Comparison of ENCODE assay signal across 18 cellular contexts in the genomic region with DNA sequence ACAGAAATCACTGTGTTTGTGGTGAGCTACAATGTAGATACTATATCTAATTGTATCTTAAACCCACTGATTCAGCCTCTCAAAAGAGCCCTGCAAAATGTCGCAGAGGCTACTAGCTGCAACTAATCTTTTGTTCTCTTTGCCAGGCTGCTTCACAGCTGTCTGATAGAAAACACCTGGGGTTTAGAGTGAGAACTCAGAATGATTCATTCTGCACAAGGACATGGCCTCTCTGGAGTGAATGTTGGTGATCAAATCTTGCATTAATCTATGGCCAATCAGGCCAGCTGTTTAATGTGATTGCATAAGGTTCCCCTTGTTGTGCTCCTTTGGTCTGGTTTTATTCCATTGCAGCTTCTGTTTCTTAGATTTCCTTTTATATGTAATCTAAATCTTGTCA.
DNase-seq lines count a peak whose midpoint lies in the region; ATAC-seq and TF ChIP-seq lines count a peak whose summit lies in the region.
"Had no signal": no experiment of that assay in that cellular context is flagged by ENCODE, and none has a peak within 500 bp of the region (broad histone marks: within the 10 kb centered on the region; RNA-seq: fewer than 3 reads in every experiment).

No MANE protein-coding gene starts in this region.

- DNase-seq in AG09319 (ENCODE audit: extremely low read depth, low read depth) (peak; percentile 34), HFF-Myc (ENCODE audit: extremely low read depth, low read depth) (peak; percentile 19), dedifferentiated amniotic fluid mesenchymal stem cell (ENCODE audit: extremely low spot score) (peak; percentile 44), myocyte (ENCODE audit: low read depth) (peak; percentile 49), kidney glomerular epithelial cell (lab: John Stamatoyannopoulos, UW) (no peak), NCI-H1436 (lab: John Stamatoyannopoulos, UW) (no peak)
- DNase-seq: activated naive CD4-positive, alpha-beta T cell treated with anti-CD3 and anti-CD28 coated beads, Interleukin-2, amount 50 U/mL, for 16 hours; activated T-cell treated with anti-CD3 and anti-CD28 coated beads, Interleukin-2, amount 50 U/mL, for 72 hours; colonic mucosa; gastrocnemius medialis; NCI-H1105 treated with DMSO at 0.1 percent for 48 hours; nephron progenitor cell; NK-92 treated with Interleukin-12 subunit alpha and Interleukin-12 subunit beta, amount 100 ng/mL, for 24 hours; Peyer's patch; psoas muscle; T1000 had no signal

- H3K4me3 ChIP-seq in HFF-Myc (replicated peaks; ENCODE audit: low read depth, low read length): no peak overlapping the region
- H3K4me3 ChIP-seq: colonic mucosa, gastrocnemius medialis, Peyer's patch, psoas muscle had no signal

- ATAC-seq in GM18867 (IDR thresholded peaks at IDR 0.05; ENCODE audit: unreplicated experiment): no peak
- ATAC-seq in GM19397 (IDR thresholded peaks at IDR 0.05; ENCODE audit: unreplicated experiment): no peak
- ATAC-seq: activated T-cell treated with anti-CD3 and anti-CD28 coated beads, Interleukin-2, amount 50 U/mL, for 72 hours; gastrocnemius medialis had no signal

- TF ChIP-seq CTCF in AG09319 (IDR thresholded peaks at IDR 0.05; ENCODE audit: low read depth, low read length) (no peak), HFF-Myc (IDR thresholded peaks at IDR 0.05; ENCODE audit: low read depth, low read length, missing control alignments) (no peak)

Comparison
In these comparisons a context has a peak if more than half of its experiments do, and no peak if none do; other contexts are left out.
1. DNase-seq: peak in AG09319 (single experiment), HFF-Myc (single experiment), dedifferentiated amniotic fluid mesenchymal stem cell (single experiment) and myocyte (single experiment); none in kidney glomerular epithelial cell (single experiment) and NCI-H1436 (single experiment).